ENCODE assay signal across 8 cellular contexts in genomic region chr9:22052376-22052945, GRCh38. TPM values are rescaled to one million over a fixed set of nuclear protein-coding genes. Genes with fewer than 3 reads are reported as not detected.
A peak's percentile ranks its signal among the peaks of the same experiment; 100 is the strongest.
DNase-seq lines count a peak whose midpoint lies in the region; ATAC-seq and TF ChIP-seq lines count a peak whose summit lies in the region.

No MANE protein-coding gene starts in this region.

- H3K9me3 Mint-ChIP-seq in stimulated activated naive CD8-positive, alpha-beta T cell treated with anti-CD3 and anti-CD28 coated beads, Interleukin-15, Interleukin-2, amounts not matched to agents 100 ng/mL and 50 ng/mL, for 24 hours: no peaks in the 10 kb centered on the region

- H3K27ac ChIP-seq in left lung: no peak overlapping the region

- H3K27me3 ChIP-seq in left lung: no peaks in the 10 kb centered on the region

- no peak overlapping the region for H3K4me3 ChIP-seq in left lung

- H3K4me1 Mint-ChIP-seq in stimulated activated naive CD8-positive, alpha-beta T cell treated with anti-CD3 and anti-CD28 coated beads, Interleukin-15, Interleukin-2, amounts not matched to agents 100 ng/mL and 50 ng/mL, for 24 hours (ENCODE audit: low read depth): peaks cover 42% of the 10 kb centered on the region

- peaks cover 8% of the 10 kb centered on the region for H3K27me3 Mint-ChIP-seq in stimulated activated naive CD8-positive, alpha-beta T cell treated with anti-CD3 and anti-CD28 coated beads, Interleukin-15, Interleukin-2, amounts not matched to agents 100 ng/mL and 50 ng/mL, for 24 hours

- no peaks in the 10 kb centered on the region for H3K4me1 ChIP-seq in left lung

- peak overlapping the region; percentile 17 for H3K4me3 Mint-ChIP-seq in stimulated activated naive CD8-positive, alpha-beta T cell treated with anti-CD3 and anti-CD28 coated beads, Interleukin-15, Interleukin-2, amounts not matched to agents 100 ng/mL and 50 ng/mL, for 24 hours

- peak; percentile 64 for ATAC-seq in SK-N-SH treated with all-trans-retinoic acid at 6 μM for 48 hours
- no peak for ATAC-seq in left lung
- no peak for ATAC-seq in HG03025 (IDR thresholded peaks at IDR 0.05; ENCODE audit: low FRiP score, unreplicated experiment)

- intact Hi-C loops in left lung (cut with DNase I): no loop called here

- TF ChIP-seq CTCF in left lung (IDR thresholded peaks at IDR 0.05): no peak

- no peaks in the 10 kb centered on the region for H3K36me3 Mint-ChIP-seq in stimulated activated naive CD8-positive, alpha-beta T cell treated with anti-CD3 and anti-CD28 coated beads, Interleukin-15, Interleukin-2, amounts not matched to agents 100 ng/mL and 50 ng/mL, for 24 hours (ENCODE audit: low read depth)

- no peaks in the 10 kb centered on the region for H3K9me3 ChIP-seq in left lung

- DNase-seq in stimulated activated CD4-positive, alpha-beta T cell treated with anti-CD3 and anti-CD28 coated beads, Interleukin-12 subunit alpha, Interleukin-12 subunit beta, amount 100 ng/mL, for 48 hours (ENCODE audit: low read depth in 2 of 3, low spot score in 1 of 3): peak in 2 of 3 donors; percentile 15 to 34
- DNase-seq in stimulated activated CD4-positive, alpha-beta T cell treated with anti-CD3 and anti-CD28 coated beads, Interleukin-4, amount 100 ng/mL, for 1 hour: no peak
- peak; percentile 80 for DNase-seq in fibroblast of the conjunctiva (ENCODE audit: low read depth)
- no peak for DNase-seq in NCI-H748 treated with DMSO at 0.1 percent for 48 hours (lab: John Stamatoyannopoulos, UW)
- DNase-seq in left lung: no peak

- H3K36me3 ChIP-seq in left lung: no peaks in the 10 kb centered on the region

- peak overlapping the region; percentile 50 for H3K27ac Mint-ChIP-seq in stimulated activated naive CD8-positive, alpha-beta T cell treated with anti-CD3 and anti-CD28 coated beads, Interleukin-15, Interleukin-2, amounts not matched to agents 100 ng/mL and 50 ng/mL, for 24 hours

TF ChIP-seq in SK-N-SH treated with all-trans-retinoic acid at 6 μM for 48 hours, 23 proteins besides CTCF, POLR2A, EP300 and RAD21:
- TF ChIP-seq ZNF70 (CRISPR knock-in tag; IDR thresholded peaks at IDR 0.05) (no peak), PPARA (CRISPR knock-in tag; IDR thresholded peaks at IDR 0.05; ENCODE audit: borderline replicate concordance) (no peak), PATZ1 (CRISPR knock-in tag; IDR thresholded peaks at IDR 0.05; ENCODE audit: borderline replicate concordance) (peak; percentile 49; the same call in 1 of the 2 replicates)

RNA-seq across cellular contexts. Expression of gene CDKN2B, which starts 43.4 kb away (rescaled TPM):
- total RNA-seq in left lung: 10 to 100 TPM; 17.0 to 75.6 TPM

RNA-seq across cellular contexts. Expression of gene CDKN2B-AS1, which starts 57.9 kb away (rescaled TPM):
- total RNA-seq in left lung: 1 to 10 TPM in 1 of 2 donors, under 1 TPM in 1; 0.58 to 1.6 TPM

RNA-seq across cellular contexts. Expression of gene CDKN2A, which starts 58.3 kb away (rescaled TPM):
- 1 to 10 TPM; 1.2 to 1.6 TPM for total RNA-seq in left lung

Comparison
In these comparisons a context has a peak if more than half of its experiments do, and no peak if none do; other contexts are left out.
1. DNase-seq: peak in stimulated activated CD4-positive, alpha-beta T cell treated with anti-CD3 and anti-CD28 coated beads, Interleukin-12 subunit alpha, Interleukin-12 subunit beta, amount 100 ng/mL, for 48 hours (2 of 3) and fibroblast of the conjunctiva (single experiment); none in stimulated activated CD4-positive, alpha-beta T cell treated with anti-CD3 and anti-CD28 coated beads, Interleukin-4, amount 100 ng/mL, for 1 hour (single experiment), NCI-H748 treated with DMSO at 0.1 percent for 48 hours (single experiment) and left lung (0 of 2).